In genomic region chr7:6652446-6653011, GRCh38 we compare ENCODE assay signal across 2 cellular contexts.
TF ChIP-seq lines count a peak whose summit lies in the region.

No MANE protein-coding gene starts in this region.

TF ChIP-seq in HepG2, 621 proteins besides CTCF, POLR2A, EP300 and RAD21:
- no peak for TF ChIP-seq GATAD1 (CRISPR knock-in tag; IDR thresholded peaks at IDR 0.05)
- 0 out of 2 replicates have a peak, but pooled peaks have one; percentile 33 for TF ChIP-seq RBFOX2 (IDR thresholded peaks at IDR 0.05; ENCODE audit: low read depth, low read length)

TF ChIP-seq in GM12878, 131 proteins besides CTCF, POLR2A, EP300 and RAD21:
- TF ChIP-seq PAX5 (IDR thresholded peaks at IDR 0.05; ENCODE audit: borderline replicate concordance, low read depth, low read length) (peak; percentile 79; the same call in 1 of the 2 replicates), SP1 (IDR thresholded peaks at IDR 0.05; ENCODE audit: low read depth, low read length) (no peak)
